In the genomic region with DNA sequence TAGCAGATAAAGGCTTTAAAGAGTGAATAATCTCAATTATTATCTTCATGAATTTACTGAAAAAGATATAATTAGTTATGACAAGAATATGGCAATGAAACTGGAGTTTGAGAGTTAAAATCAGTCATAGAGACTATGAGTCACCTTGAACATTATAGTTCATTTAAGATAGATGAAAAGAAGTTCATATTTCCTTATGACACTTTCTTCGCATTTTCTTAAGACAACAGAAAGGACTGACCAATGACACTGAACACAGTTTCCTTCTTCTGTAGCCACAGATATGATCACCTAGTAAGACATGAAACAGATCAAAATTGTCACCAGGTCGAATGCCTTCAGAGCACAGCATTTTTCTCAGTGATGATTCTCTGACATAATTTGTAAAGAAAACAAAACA, we compare ENCODE assay signal across 19 cellular contexts.
DNase-seq lines count a peak whose midpoint lies in the region; ATAC-seq lines count a peak whose summit lies in the region.
"Had no signal": no experiment of that assay in that cellular context is flagged by ENCODE, and none has a peak within 500 bp of the region (broad histone marks: within the 10 kb centered on the region; RNA-seq: fewer than 3 reads in every experiment).

No MANE protein-coding gene starts in this region.

- no peaks in the 10 kb centered on the region for H3K27me3 Mint-ChIP-seq in activated CD4-positive, alpha-beta T cell treated with anti-CD3 and anti-CD28 coated beads, Interleukin-2, amount 10 ng/mL, durations not matched to agents 24 days and 14 days
- no peaks in the 10 kb centered on the region for H3K27me3 Mint-ChIP-seq in activated naive CD8-positive, alpha-beta T cell treated with anti-CD3 and anti-CD28 coated beads, Interleukin-2, amount 50 U/mL, for 24 hours
- no peaks in the 10 kb centered on the region for H3K27me3 Mint-ChIP-seq in natural killer cell treated with Interleukin-12 subunit alpha and Interleukin-12 subunit beta and Interleukin-15 and Interleukin-18, amount 100 ng/mL, for 72 hours
- H3K27me3 Mint-ChIP-seq: IgD-negative memory B cell had no signal

- no peak overlapping the region for H3K4me3 Mint-ChIP-seq in activated CD4-positive, alpha-beta T cell treated with anti-CD3 and anti-CD28 coated beads, Interleukin-2, amount 10 ng/mL, durations not matched to agents 24 days and 14 days
- peak overlapping the region; percentile 7 for H3K4me3 Mint-ChIP-seq in activated naive CD8-positive, alpha-beta T cell treated with anti-CD3 and anti-CD28 coated beads, Interleukin-2, amount 50 U/mL, for 24 hours
- peak overlapping the region; percentile 35 for H3K4me3 Mint-ChIP-seq in natural killer cell treated with Interleukin-12 subunit alpha and Interleukin-12 subunit beta and Interleukin-15 and Interleukin-18, amount 100 ng/mL, for 72 hours
- H3K4me3 Mint-ChIP-seq: IgD-negative memory B cell had no signal

- peaks cover 11% of the 10 kb centered on the region for H3K36me3 Mint-ChIP-seq in activated CD4-positive, alpha-beta T cell treated with anti-CD3 and anti-CD28 coated beads, Interleukin-2, amount 10 ng/mL, durations not matched to agents 24 days and 14 days (ENCODE audit: low read depth)
- H3K36me3 Mint-ChIP-seq in activated naive CD8-positive, alpha-beta T cell treated with anti-CD3 and anti-CD28 coated beads, Interleukin-2, amount 50 U/mL, for 24 hours (ENCODE audit: low read depth): no peaks in the 10 kb centered on the region
- no peaks in the 10 kb centered on the region for H3K36me3 Mint-ChIP-seq in natural killer cell treated with Interleukin-12 subunit alpha and Interleukin-12 subunit beta and Interleukin-15 and Interleukin-18, amount 100 ng/mL, for 72 hours

- ATAC-seq in HG02610 (IDR thresholded peaks at IDR 0.05; ENCODE audit: unreplicated experiment): peak; percentile 72
- ATAC-seq in activated naive CD8-positive, alpha-beta T cell treated with anti-CD3 and anti-CD28 coated beads, Interleukin-2, amount 50 U/mL, for 24 hours: peak; percentile 91
- ATAC-seq in natural killer cell treated with Interleukin-12 subunit alpha and Interleukin-12 subunit beta and Interleukin-15 and Interleukin-18, amount 100 ng/mL, for 72 hours: peak in 1 of 2 donors; percentile 62
- no peak for ATAC-seq in GM19455 (IDR thresholded peaks at IDR 0.05; ENCODE audit: unreplicated experiment)
- ATAC-seq: heart left ventricle had no signal

- intact Hi-C loops in activated CD4-positive, alpha-beta T cell treated with anti-CD3 and anti-CD28 coated beads, Interleukin-2, amount 10 ng/mL, durations not matched to agents 24 days and 14 days (cut with micrococcal nuclease): no loop called here
- intact Hi-C loops in posterior cingulate gyrus (cut with DNase I): no loop called here

- peaks cover 23% of the 10 kb centered on the region for H3K4me1 Mint-ChIP-seq in activated CD4-positive, alpha-beta T cell treated with anti-CD3 and anti-CD28 coated beads, Interleukin-2, amount 10 ng/mL, durations not matched to agents 24 days and 14 days
- peaks cover 50% of the 10 kb centered on the region for H3K4me1 Mint-ChIP-seq in activated naive CD8-positive, alpha-beta T cell treated with anti-CD3 and anti-CD28 coated beads, Interleukin-2, amount 50 U/mL, for 24 hours
- H3K4me1 Mint-ChIP-seq in natural killer cell treated with Interleukin-12 subunit alpha and Interleukin-12 subunit beta and Interleukin-15 and Interleukin-18, amount 100 ng/mL, for 72 hours (ENCODE audit: low read depth in 2 of 2): peaks cover 39 to 43% of the 10 kb centered on the region in 2 donors

- H3K9me3 Mint-ChIP-seq in activated CD4-positive, alpha-beta T cell treated with anti-CD3 and anti-CD28 coated beads, Interleukin-2, amount 10 ng/mL, durations not matched to agents 24 days and 14 days: no peaks in the 10 kb centered on the region
- no peaks in the 10 kb centered on the region for H3K9me3 Mint-ChIP-seq in activated naive CD8-positive, alpha-beta T cell treated with anti-CD3 and anti-CD28 coated beads, Interleukin-2, amount 50 U/mL, for 24 hours
- no peaks in the 10 kb centered on the region for H3K9me3 Mint-ChIP-seq in natural killer cell treated with Interleukin-12 subunit alpha and Interleukin-12 subunit beta and Interleukin-15 and Interleukin-18, amount 100 ng/mL, for 72 hours
- H3K9me3 Mint-ChIP-seq: IgD-negative memory B cell had no signal

- no peak for DNase-seq in activated CD4-positive, alpha-beta T cell treated with anti-CD3 and anti-CD28 coated beads, Interleukin-2, amount 10 ng/mL, durations not matched to agents 24 days and 14 days
- no peak for DNase-seq in activated CD4-positive, alpha-beta T cell treated with anti-CD3 and anti-CD28 coated beads for 4 hours
- DNase-seq in activated naive CD8-positive, alpha-beta T cell treated with anti-CD3 and anti-CD28 coated beads, Interleukin-2, amount 50 U/mL, for 24 hours: no peak
- DNase-seq in natural killer cell treated with Interleukin-12 subunit alpha and Interleukin-12 subunit beta and Interleukin-15 and Interleukin-18, amount 100 ng/mL, for 72 hours (ENCODE audit: low spot score): no peak
- no peak for DNase-seq in NCI-H446 (lab: John Stamatoyannopoulos, UW)
- no peak for DNase-seq in posterior cingulate gyrus
- DNase-seq: activated CD8-positive, alpha-beta memory T cell treated with anti-CD3 and anti-CD28 coated beads, Interleukin-2, amount 50 U/mL, for 48 hours; Caco-2; cortex of kidney; heart left ventricle; MG63; NCI-H1417 treated with DMSO at 0.1 percent for 48 hours; NCI-H2107; NCI-H510A treated with DMSO at 0.1 percent for 48 hours; stimulated activated CD4-positive, alpha-beta T cell treated with anti-CD3 and anti-CD28 coated beads, Interleukin-4, amount 100 ng/mL, for 4 hours; upper lobe of left lung had no signal

- H3K27ac Mint-ChIP-seq in activated CD4-positive, alpha-beta T cell treated with anti-CD3 and anti-CD28 coated beads, Interleukin-2, amount 10 ng/mL, durations not matched to agents 24 days and 14 days: peak overlapping the region; percentile 65
- H3K27ac Mint-ChIP-seq in activated naive CD8-positive, alpha-beta T cell treated with anti-CD3 and anti-CD28 coated beads, Interleukin-2, amount 50 U/mL, for 24 hours: peak overlapping the region; percentile 75
- H3K27ac Mint-ChIP-seq in natural killer cell treated with Interleukin-12 subunit alpha and Interleukin-12 subunit beta and Interleukin-15 and Interleukin-18, amount 100 ng/mL, for 72 hours: peak overlapping the region in 1 of 2 donors; percentile 15
- H3K27ac Mint-ChIP-seq: IgD-negative memory B cell had no signal
